1 cellular context compared by ENCODE assay signal in the genomic region with DNA sequence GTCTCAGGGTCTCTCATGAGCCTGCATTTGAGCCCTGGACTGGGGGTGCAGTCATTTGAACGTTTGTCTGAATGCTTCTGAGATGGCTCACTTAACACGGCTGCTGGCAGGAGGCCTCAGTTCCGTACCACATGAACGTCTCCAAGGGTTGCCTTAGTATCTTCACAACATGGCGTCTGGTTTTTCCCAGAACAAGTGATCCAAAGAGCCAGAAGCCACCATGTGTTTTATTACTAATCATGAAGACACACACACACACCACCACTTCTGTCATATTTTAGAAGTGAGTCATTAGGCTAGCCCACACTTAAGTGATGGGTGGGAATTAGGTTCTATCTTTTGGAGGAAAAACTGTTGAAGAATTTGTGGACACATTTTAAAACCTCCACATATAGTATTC.
TF ChIP-seq lines count a peak whose summit lies in the region.

No MANE protein-coding gene starts in this region.

TF ChIP-seq in GM23338, 12 proteins besides CTCF, POLR2A, EP300 and RAD21 (continued from another document):
- TF ChIP-seq, protein P1, sequence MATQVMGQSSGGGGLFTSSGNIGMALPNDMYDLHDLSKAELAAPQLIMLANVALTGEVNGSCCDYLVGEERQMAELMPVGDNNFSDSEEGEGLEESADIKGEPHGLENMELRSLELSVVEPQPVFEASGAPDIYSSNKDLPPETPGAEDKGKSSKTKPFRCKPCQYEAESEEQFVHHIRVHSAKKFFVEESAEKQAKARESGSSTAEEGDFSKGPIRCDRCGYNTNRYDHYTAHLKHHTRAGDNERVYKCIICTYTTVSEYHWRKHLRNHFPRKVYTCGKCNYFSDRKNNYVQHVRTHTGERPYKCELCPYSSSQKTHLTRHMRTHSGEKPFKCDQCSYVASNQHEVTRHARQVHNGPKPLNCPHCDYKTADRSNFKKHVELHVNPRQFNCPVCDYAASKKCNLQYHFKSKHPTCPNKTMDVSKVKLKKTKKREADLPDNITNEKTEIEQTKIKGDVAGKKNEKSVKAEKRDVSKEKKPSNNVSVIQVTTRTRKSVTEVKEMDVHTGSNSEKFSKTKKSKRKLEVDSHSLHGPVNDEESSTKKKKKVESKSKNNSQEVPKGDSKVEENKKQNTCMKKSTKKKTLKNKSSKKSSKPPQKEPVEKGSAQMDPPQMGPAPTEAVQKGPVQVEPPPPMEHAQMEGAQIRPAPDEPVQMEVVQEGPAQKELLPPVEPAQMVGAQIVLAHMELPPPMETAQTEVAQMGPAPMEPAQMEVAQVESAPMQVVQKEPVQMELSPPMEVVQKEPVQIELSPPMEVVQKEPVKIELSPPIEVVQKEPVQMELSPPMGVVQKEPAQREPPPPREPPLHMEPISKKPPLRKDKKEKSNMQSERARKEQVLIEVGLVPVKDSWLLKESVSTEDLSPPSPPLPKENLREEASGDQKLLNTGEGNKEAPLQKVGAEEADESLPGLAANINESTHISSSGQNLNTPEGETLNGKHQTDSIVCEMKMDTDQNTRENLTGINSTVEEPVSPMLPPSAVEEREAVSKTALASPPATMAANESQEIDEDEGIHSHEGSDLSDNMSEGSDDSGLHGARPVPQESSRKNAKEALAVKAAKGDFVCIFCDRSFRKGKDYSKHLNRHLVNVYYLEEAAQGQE (IDR thresholded peaks at IDR 0.05; ENCODE audit: unreplicated experiment), result no peak
- TF ChIP-seq JUNB (IDR thresholded peaks at IDR 0.05; ENCODE audit: unreplicated experiment), result no peak
- no peak for TF ChIP-seq ZNF114 (CRISPR knock-in tag; IDR thresholded peaks at IDR 0.05)
- no peak for TF ChIP-seq EZH2phosphoT487 (IDR thresholded peaks at IDR 0.05; ENCODE audit: unreplicated experiment)
- TF ChIP-seq, protein P2, sequence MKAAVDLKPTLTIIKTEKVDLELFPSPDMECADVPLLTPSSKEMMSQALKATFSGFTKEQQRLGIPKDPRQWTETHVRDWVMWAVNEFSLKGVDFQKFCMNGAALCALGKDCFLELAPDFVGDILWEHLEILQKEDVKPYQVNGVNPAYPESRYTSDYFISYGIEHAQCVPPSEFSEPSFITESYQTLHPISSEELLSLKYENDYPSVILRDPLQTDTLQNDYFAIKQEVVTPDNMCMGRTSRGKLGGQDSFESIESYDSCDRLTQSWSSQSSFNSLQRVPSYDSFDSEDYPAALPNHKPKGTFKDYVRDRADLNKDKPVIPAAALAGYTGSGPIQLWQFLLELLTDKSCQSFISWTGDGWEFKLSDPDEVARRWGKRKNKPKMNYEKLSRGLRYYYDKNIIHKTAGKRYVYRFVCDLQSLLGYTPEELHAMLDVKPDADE (IDR thresholded peaks at IDR 0.05), result no peak
